21 cellular contexts compared by ENCODE assay signal in genomic region chr10:104032144-104032775, GRCh38. TPM values are rescaled to one million over a fixed set of nuclear protein-coding genes. Genes with fewer than 3 reads are reported as not detected.
DNase-seq lines count a peak whose midpoint lies in the region; ATAC-seq and TF ChIP-seq lines count a peak whose summit lies in the region.
"Had no signal": no experiment of that assay in that cellular context is flagged by ENCODE, and none has a peak within 500 bp of the region (broad histone marks: within the 10 kb centered on the region; RNA-seq: fewer than 3 reads in every experiment).

No MANE protein-coding gene starts in this region.

- H3K27me3 Mint-ChIP-seq in H9 (ENCODE audit: low read depth), result no peaks in the 10 kb centered on the region
- H3K27me3 Mint-ChIP-seq in WTC11 (ENCODE audit: low read depth), result no peaks in the 10 kb centered on the region
- H3K27me3 Mint-ChIP-seq: activated CD8-positive, alpha-beta memory T cell treated with anti-CD3 and anti-CD28 coated beads, Interleukin-2, amount 10 ng/mL, durations not matched to agents 7 days and 5 days had no signal

- H3K79me2 ChIP-seq in H9 (ENCODE audit: insufficient read depth, low read length), result no peaks in the 10 kb centered on the region

- H4K91ac ChIP-seq in H9 (ENCODE audit: insufficient read length, low read depth, low read length), result no peak overlapping the region

- H2BK15ac ChIP-seq in H9 (ENCODE audit: low read depth, low read length), result no peak overlapping the region

- no CpG with 5 or more reads among the region's 7 CpGs for WGBS in H9 (ENCODE audit: extremely low coverage, insufficient read length, low lambda C conversion rate)

- H4K8ac ChIP-seq in H9 (replicated peaks; ENCODE audit: insufficient read length, low read depth, low read length), result no peak overlapping the region

- H3K79me1 ChIP-seq in H9 (ENCODE audit: insufficient read depth, low read depth, low read length, poor library complexity, severe bottlenecking), result no peaks in the 10 kb centered on the region

- POLR2A ChIA-PET in WTC11 (lab: Charles Lee), result no interaction called here

- H2BK120ac ChIP-seq in H9 (ENCODE audit: low read depth, low read length, poor library complexity, severe bottlenecking), result no peak overlapping the region

- no peak overlapping the region for H2AK5ac ChIP-seq in H9 (ENCODE audit: insufficient read length, low read length)

- CTCF ChIA-PET in WTC11 (lab: Charles Lee), result interaction anchor here (0.8 to 1.7 kb wide), 5 partner anchors 89 to 346 kb away, joined by 3 to 7 read pairs (median 4); no protein-coding TSS in a partner anchor

- no peak overlapping the region for H3K4ac ChIP-seq in H9 (ENCODE audit: low read depth, low read length)

- no peaks in the 10 kb centered on the region for H3K27me3 ChIP-seq in H9 (ENCODE audit: insufficient read depth, low read length)

- no peak overlapping the region for H3K56ac ChIP-seq in H9 (ENCODE audit: insufficient read length, low read depth, low read length)

- H3K4me2 ChIP-seq in H9 (ENCODE audit: insufficient read depth, insufficient read length, low read length), result peak overlapping the region; percentile 38

- no peak overlapping the region for H3K27ac ChIP-seq in H9 (ENCODE audit: insufficient read length, low read depth, low read length)
- H3K27ac ChIP-seq: right lobe of liver had no signal

- H3K9me3 Mint-ChIP-seq in H9 (no peaks in the 10 kb centered on the region), WTC11 (no peaks in the 10 kb centered on the region)
- H3K9me3 Mint-ChIP-seq: T-helper 1 cell treated with Interleukin-12 subunit alpha and Interleukin-12 subunit beta and Interleukin-4 antibody, amounts not matched to agents 30 μg/mL and 1 μg/mL, for 36 hours had no signal

- ATAC-seq in WTC11 (peak; percentile 57), GM19397 (IDR thresholded peaks at IDR 0.05; ENCODE audit: unreplicated experiment) (no peak)
- ATAC-seq: activated CD4-positive, CD25-positive, alpha-beta regulatory T cell treated with anti-CD3 and anti-CD28 coated beads, Interleukin-2, amount 50 U/mL, for 24 hours; activated CD8-positive, alpha-beta memory T cell treated with anti-CD3 and anti-CD28 coated beads, Interleukin-2, amount 10 ng/mL, durations not matched to agents 7 days and 5 days; GM12878; right lobe of liver had no signal

- H3K27ac Mint-ChIP-seq in H9, result peak overlapping the region; percentile 36 to 91 (median 76); a peak in 4 of 7 replicates
- peak overlapping the region; percentile 48 for H3K27ac Mint-ChIP-seq in WTC11
- H3K27ac Mint-ChIP-seq: activated CD8-positive, alpha-beta memory T cell treated with anti-CD3 and anti-CD28 coated beads, Interleukin-2, amount 10 ng/mL, durations not matched to agents 7 days and 5 days; T-helper 1 cell treated with Interleukin-12 subunit alpha and Interleukin-12 subunit beta and Interleukin-4 antibody, amounts not matched to agents 30 μg/mL and 1 μg/mL, for 36 hours had no signal

- no peak overlapping the region for H3K18ac ChIP-seq in H9 (ENCODE audit: insufficient read length, low read depth, low read length)

- no peak overlapping the region for H2AFZ ChIP-seq in H9 (ENCODE audit: low read length)

- TF ChIP-seq CTCF in H9 (conservative IDR thresholded peaks at IDR 0.05), result no peak
- TF ChIP-seq CTCF in WTC11 (IDR thresholded peaks at IDR 0.05), result no peak

- no peak overlapping the region for H4K5ac ChIP-seq in H9 (ENCODE audit: insufficient read length, low read depth, low read length)

- H3K23me2 ChIP-seq in H9 (ENCODE audit: insufficient read length, low read depth, low read length, poor library complexity, severe bottlenecking), result no peaks in the 10 kb centered on the region

- no peaks in the 10 kb centered on the region for H3K9me3 ChIP-seq in H9 (ENCODE audit: control insufficient read depth, low read depth, low read length)
- H3K9me3 ChIP-seq: Caco-2, right lobe of liver had no signal

- H4K20me1 ChIP-seq in H9 (ENCODE audit: control insufficient read depth, insufficient read depth, insufficient read length), result no peaks in the 10 kb centered on the region

- H2BK12ac ChIP-seq in H9 (ENCODE audit: insufficient read length, low read depth, low read length), result no peak overlapping the region

- DNase-seq in AML-193 (lab: John Stamatoyannopoulos, UW) (peak; percentile 23 to 65), H9 (peak; percentile 52), WTC11 (ENCODE audit: low spot score) (no peak), medulla oblongata (ENCODE audit: extremely low spot score) (peak; percentile 44), HUDEP-2 (lab: John Stamatoyannopoulos, UW; ENCODE audit: unreplicated experiment in 76 of 76) (no peak), SHP77 (lab: John Stamatoyannopoulos, UW) (no peak)
- DNase-seq in stimulated activated CD4-positive, alpha-beta T cell treated with anti-CD3 and anti-CD28 coated beads, Interleukin-4, amount 100 ng/mL, for 4 hours, result no peak
- DNase-seq: activated CD8-positive, alpha-beta memory T cell treated with anti-CD3 and anti-CD28 coated beads, Interleukin-2, amount 10 ng/mL, durations not matched to agents 7 days and 5 days; activated effector memory CD4-positive, alpha-beta T cell treated with Interleukin-2 at 50 U/mL for 16 hours; Caco-2; cerebellar nuclear complex; IMR-90; kidney glomerular epithelial cell; NCI-H2029 treated with DMSO at 0.1 percent for 48 hours; NCI-H774; right lobe of liver had no signal

- no peak overlapping the region for H2BK5ac ChIP-seq in H9 (ENCODE audit: insufficient read length, low read length)

- no peak overlapping the region for H3K9ac ChIP-seq in H9 (ENCODE audit: extremely low read depth, insufficient read length, low read length)

- no peak overlapping the region for H2BK20ac ChIP-seq in H9 (ENCODE audit: low read depth, low read length, poor library complexity, severe bottlenecking)

- no peak overlapping the region for H3K23ac ChIP-seq in H9 (ENCODE audit: insufficient read length, low read depth, low read length)

- H3K14ac ChIP-seq in H9 (ENCODE audit: insufficient read depth, low read length), result no peak overlapping the region

- H3T11ph ChIP-seq in H9 (ENCODE audit: low read length), result no peak overlapping the region

- H3K4me3 Mint-ChIP-seq in H9 (no peak overlapping the region; a peak in 1 of 5 replicates), WTC11 (peak overlapping the region; percentile 2; the same call in 1 of the 2 replicates)
- H3K4me3 Mint-ChIP-seq: activated CD8-positive, alpha-beta memory T cell treated with anti-CD3 and anti-CD28 coated beads, Interleukin-2, amount 10 ng/mL, durations not matched to agents 7 days and 5 days; T-helper 1 cell treated with Interleukin-12 subunit alpha and Interleukin-12 subunit beta and Interleukin-4 antibody, amounts not matched to agents 30 μg/mL and 1 μg/mL, for 36 hours had no signal

- H3K4me1 Mint-ChIP-seq in H9 (peaks cover 27 to 34% of the 10 kb centered on the region in 2 experiments), WTC11 (peaks cover 27% of the 10 kb centered on the region)
- H3K4me1 Mint-ChIP-seq: activated CD8-positive, alpha-beta memory T cell treated with anti-CD3 and anti-CD28 coated beads, Interleukin-2, amount 10 ng/mL, durations not matched to agents 7 days and 5 days had no signal

- H3K36me3 Mint-ChIP-seq in H9 (ENCODE audit: insufficient read depth in 1 of 3, low read depth in 3 of 3) (peaks cover 0 to 8% (median 0%) of the 10 kb centered on the region in 3 experiments; a peak in 1 of 7 replicates), WTC11 (0 out of 2 replicates have a peak, but pooled peaks cover 2% of the 10 kb centered on the region)

- H3K4me1 ChIP-seq in H9 (ENCODE audit: insufficient read depth, low read length), result peaks cover 4% of the 10 kb centered on the region; the same call in 1 of the 2 replicates
- H3K4me1 ChIP-seq: Caco-2, right lobe of liver had no signal

TF ChIP-seq in WTC11, 78 proteins besides CTCF, POLR2A, EP300 and RAD21:
- TF ChIP-seq PRDM15 (CRISPR knock-in tag; IDR thresholded peaks at IDR 0.05) (peak; percentile 12; the same call in 1 of the 2 replicates), ZNF396 (CRISPR knock-in tag; IDR thresholded peaks at IDR 0.05; ENCODE audit: borderline replicate concordance) (peak; percentile 48; the same call in 1 of the 2 replicates), ZNF423 (CRISPR knock-in tag; IDR thresholded peaks at IDR 0.05) (no peak)

RNA-seq across cellular contexts. Expression of gene COL17A1, which starts 53.4 kb away (rescaled TPM):
- 1.9 TPM in 2 replicates for total RNA-seq in H9 (2021)
- total RNA-seq in WTC11 (2021), result 0.60 to 1.5 TPM (median 1.1 TPM) in 3 replicates
- total RNA-seq: activated CD8-positive, alpha-beta memory T cell treated with anti-CD3 and anti-CD28 coated beads, Interleukin-2, amount 10 ng/mL, durations not matched to agents 7 days and 5 days; GM12878; mononuclear cell had no signal

Comparison
In these comparisons a context has a peak if more than half of its experiments do, and no peak if none do; other contexts are left out.
1. DNase-seq: peak in AML-193 (2 of 2), H9 (single experiment) and medulla oblongata (single experiment); none in WTC11 (single experiment), stimulated activated CD4-positive, alpha-beta T cell treated with anti-CD3 and anti-CD28 coated beads, Interleukin-4, amount 100 ng/mL, for 4 hours (0 of 2), HUDEP-2 (0 of 76) and SHP77 (0 of 2).